In genomic region chr9:91423785-91424402, GRCh38 we compare ENCODE assay signal across 1 cellular context.
TF ChIP-seq lines count a peak whose summit lies in the region.

Gene NFIL3 (minus strand): TSS chr9:91423832. CDS start chr9:91410734, 13,098 bp downstream.

TF ChIP-seq in HepG2, 621 proteins besides CTCF, POLR2A, EP300 and RAD21 (continued from another document and continues in another):
- peak; percentile 62; the same call in 1 of the 2 replicates for TF ChIP-seq AHDC1 (CRISPR knock-in tag; IDR thresholded peaks at IDR 0.05; ENCODE audit: borderline replicate concordance)
- TF ChIP-seq ZNF841 (CRISPR knock-in tag; IDR thresholded peaks at IDR 0.05; ENCODE audit: borderline replicate concordance) = 0 out of 2 replicates have a peak, but pooled peaks have one; percentile 50
- no peak for TF ChIP-seq ZBTB26 (CRISPR knock-in tag; IDR thresholded peaks at IDR 0.05; ENCODE audit: borderline replicate concordance)
- peak; percentile 33 for TF ChIP-seq SKI (IDR thresholded peaks at IDR 0.05; ENCODE audit: partially characterized antibody)
- no peak for TF ChIP-seq ZNF101 (CRISPR knock-in tag; IDR thresholded peaks at IDR 0.05; ENCODE audit: borderline replicate concordance, low read depth)
- TF ChIP-seq ATF4 (CRISPR knock-in tag; IDR thresholded peaks at IDR 0.05) = peak in 1 of 2 experiments; percentile 54; a peak in 1 of 4 replicates
- 0 out of 2 replicates have a peak, but pooled peaks have one; percentile 12 for TF ChIP-seq SSRP1 (CRISPR knock-in tag; IDR thresholded peaks at IDR 0.05)
- TF ChIP-seq ZNF746 (CRISPR knock-in tag; IDR thresholded peaks at IDR 0.05) = no peak; the same call in 1 of the 2 replicates
- peak; percentile 29; the same call in 1 of the 2 replicates for TF ChIP-seq CHD2 (IDR thresholded peaks at IDR 0.05; ENCODE audit: low read depth, low read length)
- peak; percentile 79; the same call in 1 of the 2 replicates for TF ChIP-seq HDAC1 (CRISPR knock-in tag; IDR thresholded peaks at IDR 0.05)
- TF ChIP-seq NRL (CRISPR knock-in tag; IDR thresholded peaks at IDR 0.05; ENCODE audit: borderline replicate concordance) = no peak; the same call in 1 of the 2 replicates
- TF ChIP-seq GPBP1L1 (CRISPR knock-in tag; IDR thresholded peaks at IDR 0.05) = no peak
- TF ChIP-seq HOXA7 (CRISPR knock-in tag; IDR thresholded peaks at IDR 0.05) = peak; percentile 75; the same call in 1 of the 2 replicates
- 0 out of 2 replicates have a peak, but pooled peaks have one; percentile 59 for TF ChIP-seq AFF4 (CRISPR knock-in tag; IDR thresholded peaks at IDR 0.05)
- TF ChIP-seq RORA (CRISPR knock-in tag; IDR thresholded peaks at IDR 0.05) = no peak
- peak; percentile 55 for TF ChIP-seq HIVEP1 (CRISPR knock-in tag; IDR thresholded peaks at IDR 0.05)
- TF ChIP-seq CENPT (CRISPR knock-in tag; IDR thresholded peaks at IDR 0.05; ENCODE audit: low read depth) = no peak
- no peak for TF ChIP-seq KDM4B (CRISPR knock-in tag; IDR thresholded peaks at IDR 0.05)
- peak; percentile 91 for TF ChIP-seq CCDC6 (CRISPR knock-in tag; IDR thresholded peaks at IDR 0.05)
- peak; percentile 28; the same call in 1 of the 2 replicates for TF ChIP-seq FOXP4 (CRISPR knock-in tag; IDR thresholded peaks at IDR 0.05)
- 0 out of 2 replicates have a peak, but pooled peaks have one; percentile 32 for TF ChIP-seq GATA4 (IDR thresholded peaks at IDR 0.05; ENCODE audit: borderline replicate concordance, low read depth)
- TF ChIP-seq FOXP1 (IDR thresholded peaks at IDR 0.05) = no peak
- no peak for TF ChIP-seq FOXP1 (CRISPR knock-in tag; IDR thresholded peaks at IDR 0.05)
- peak; percentile 75 for TF ChIP-seq TAF1 (CRISPR knock-in tag; IDR thresholded peaks at IDR 0.05)
- TF ChIP-seq ZNF704 (CRISPR knock-in tag; IDR thresholded peaks at IDR 0.05; ENCODE audit: borderline replicate concordance) = no peak
- 0 out of 2 replicates have a peak, but pooled peaks have one; percentile 31 for TF ChIP-seq MAFG (CRISPR knock-in tag; IDR thresholded peaks at IDR 0.05)
- TF ChIP-seq IRX3 (CRISPR knock-in tag; IDR thresholded peaks at IDR 0.05; ENCODE audit: borderline replicate concordance, low read depth) = no peak
- TF ChIP-seq FUBP1 (CRISPR knock-in tag; IDR thresholded peaks at IDR 0.05; ENCODE audit: borderline replicate concordance) = no peak
- TF ChIP-seq IKZF4 (CRISPR knock-in tag; IDR thresholded peaks at IDR 0.05; ENCODE audit: borderline replicate concordance, low read depth, not compliant biosample characterization) = peak; percentile 38
- TF ChIP-seq CENPBD1 (CRISPR knock-in tag; IDR thresholded peaks at IDR 0.05; ENCODE audit: borderline replicate concordance, low read depth) = no peak
- no peak for TF ChIP-seq ZNF296 (CRISPR knock-in tag; conservative IDR thresholded peaks at IDR 0.05)
- peak; percentile 38; the same call in 1 of the 2 replicates for TF ChIP-seq ZBTB25 (CRISPR knock-in tag; IDR thresholded peaks at IDR 0.05)
- TF ChIP-seq FOSL2 (CRISPR knock-in tag; IDR thresholded peaks at IDR 0.05) = peak; percentile 46
- TF ChIP-seq HOXA5 (CRISPR knock-in tag; IDR thresholded peaks at IDR 0.05) = peak; percentile 72
